Comparison of ENCODE assay signal across 1 cellular context in genomic region chr15:37143351-37143750, GRCh38.
TF ChIP-seq lines count a peak whose summit lies in the region.

No MANE protein-coding gene starts in this region.

TF ChIP-seq in GM23338, 12 proteins besides CTCF, POLR2A, EP300 and RAD21 (continued from another document):
- TF ChIP-seq REST (IDR thresholded peaks at IDR 0.05; ENCODE audit: unreplicated experiment), result no peak
- TF ChIP-seq, protein P1, sequence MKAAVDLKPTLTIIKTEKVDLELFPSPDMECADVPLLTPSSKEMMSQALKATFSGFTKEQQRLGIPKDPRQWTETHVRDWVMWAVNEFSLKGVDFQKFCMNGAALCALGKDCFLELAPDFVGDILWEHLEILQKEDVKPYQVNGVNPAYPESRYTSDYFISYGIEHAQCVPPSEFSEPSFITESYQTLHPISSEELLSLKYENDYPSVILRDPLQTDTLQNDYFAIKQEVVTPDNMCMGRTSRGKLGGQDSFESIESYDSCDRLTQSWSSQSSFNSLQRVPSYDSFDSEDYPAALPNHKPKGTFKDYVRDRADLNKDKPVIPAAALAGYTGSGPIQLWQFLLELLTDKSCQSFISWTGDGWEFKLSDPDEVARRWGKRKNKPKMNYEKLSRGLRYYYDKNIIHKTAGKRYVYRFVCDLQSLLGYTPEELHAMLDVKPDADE (IDR thresholded peaks at IDR 0.05), result no peak
- TF ChIP-seq NANOG (IDR thresholded peaks at IDR 0.05; ENCODE audit: borderline replicate concordance), result no peak
- TF ChIP-seq EZH2 (IDR thresholded peaks at IDR 0.05; ENCODE audit: low read depth, unreplicated experiment), result no peak
- TF ChIP-seq JUNB (IDR thresholded peaks at IDR 0.05; ENCODE audit: unreplicated experiment), result no peak
TF ChIP-seq in GM23338: peak in this region for 0.
